In genomic region chr6:106143582-106144139, GRCh38 we compare ENCODE assay signal across 21 cellular contexts. TPM values are rescaled to one million over a fixed set of nuclear protein-coding genes. Genes with fewer than 3 reads are reported as not detected.
DNase-seq lines count a peak whose midpoint lies in the region; ATAC-seq lines count a peak whose summit lies in the region.
"Had no signal": no experiment of that assay in that cellular context is flagged by ENCODE, and none has a peak within 500 bp of the region (broad histone marks: within the 10 kb centered on the region; RNA-seq: fewer than 3 reads in every experiment).

No MANE protein-coding gene starts in this region.

- POLR2A ChIA-PET in activated naive CD8-positive, alpha-beta T cell treated with anti-CD3 and anti-CD28 coated beads, Interleukin-2, amount 10 ng/mL, durations not matched to agents 7 days and 5 days (lab: Charles Lee), result interaction anchor here (3.3 to 4.9 kb wide), 2 partner anchors 20 to 46 kb away, joined by 28 to 59 read pairs; no protein-coding TSS in a partner anchor

- H3K27ac Mint-ChIP-seq in T-helper 1 cell treated with Interleukin-12 subunit alpha and Interleukin-12 subunit beta and Interleukin-4 antibody, amounts not matched to agents 30 μg/mL and 1 μg/mL, for 36 hours, result peak overlapping the region; percentile 58
- H3K27ac Mint-ChIP-seq in activated naive CD8-positive, alpha-beta T cell treated with anti-CD3 and anti-CD28 coated beads, Interleukin-2, amount 10 ng/mL, durations not matched to agents 7 days and 5 days, result peak overlapping the region; percentile 97
- peak overlapping the region; percentile 95 to 96 for H3K27ac Mint-ChIP-seq in natural killer cell treated with Interleukin-12 subunit alpha and Interleukin-12 subunit beta and Interleukin-15 and Interleukin-18, amount 100 ng/mL, for 72 hours
- H3K27ac Mint-ChIP-seq: B cell, HFFc6 had no signal

- H3K4me3 Mint-ChIP-seq in T-helper 1 cell treated with Interleukin-12 subunit alpha and Interleukin-12 subunit beta and Interleukin-4 antibody, amounts not matched to agents 30 μg/mL and 1 μg/mL, for 36 hours, result no peak overlapping the region
- peak overlapping the region; percentile 70 for H3K4me3 Mint-ChIP-seq in activated naive CD8-positive, alpha-beta T cell treated with anti-CD3 and anti-CD28 coated beads, Interleukin-2, amount 10 ng/mL, durations not matched to agents 7 days and 5 days
- peak overlapping the region; percentile 83 for H3K4me3 Mint-ChIP-seq in natural killer cell treated with Interleukin-12 subunit alpha and Interleukin-12 subunit beta and Interleukin-15 and Interleukin-18, amount 100 ng/mL, for 72 hours
- H3K4me3 Mint-ChIP-seq: B cell; CD4-positive, CD25-positive, alpha-beta regulatory T cell; HFFc6 had no signal

- H3K27me3 ChIP-seq in SJCRH30, result no peaks in the 10 kb centered on the region

- no peaks in the 10 kb centered on the region for H3K9me3 Mint-ChIP-seq in T-helper 1 cell treated with Interleukin-12 subunit alpha and Interleukin-12 subunit beta and Interleukin-4 antibody, amounts not matched to agents 30 μg/mL and 1 μg/mL, for 36 hours
- no peaks in the 10 kb centered on the region for H3K9me3 Mint-ChIP-seq in activated naive CD8-positive, alpha-beta T cell treated with anti-CD3 and anti-CD28 coated beads, Interleukin-2, amount 10 ng/mL, durations not matched to agents 7 days and 5 days
- no peaks in the 10 kb centered on the region for H3K9me3 Mint-ChIP-seq in natural killer cell treated with Interleukin-12 subunit alpha and Interleukin-12 subunit beta and Interleukin-15 and Interleukin-18, amount 100 ng/mL, for 72 hours
- H3K9me3 Mint-ChIP-seq: CD4-positive, CD25-positive, alpha-beta regulatory T cell; HFFc6 had no signal

- no peak for ATAC-seq in activated naive CD8-positive, alpha-beta T cell treated with anti-CD3 and anti-CD28 coated beads, Interleukin-2, amount 10 ng/mL, durations not matched to agents 7 days and 5 days (ENCODE audit: low read depth)
- ATAC-seq in natural killer cell treated with Interleukin-12 subunit alpha and Interleukin-12 subunit beta and Interleukin-15 and Interleukin-18, amount 100 ng/mL, for 72 hours, result peak; percentile 34 to 61
- ATAC-seq in GM21515 (IDR thresholded peaks at IDR 0.05; ENCODE audit: unreplicated experiment), result no peak
- ATAC-seq: Panc1 had no signal

- no peaks in the 10 kb centered on the region for H3K9me3 ChIP-seq in SJCRH30 (replicated peaks)

- H3K4me1 ChIP-seq in SJCRH30, result no peaks in the 10 kb centered on the region

- H3K36me3 Mint-ChIP-seq in T-helper 1 cell treated with Interleukin-12 subunit alpha and Interleukin-12 subunit beta and Interleukin-4 antibody, amounts not matched to agents 30 μg/mL and 1 μg/mL, for 36 hours (ENCODE audit: low read depth), result no peaks in the 10 kb centered on the region
- peaks cover 1% of the 10 kb centered on the region for H3K36me3 Mint-ChIP-seq in activated naive CD8-positive, alpha-beta T cell treated with anti-CD3 and anti-CD28 coated beads, Interleukin-2, amount 10 ng/mL, durations not matched to agents 7 days and 5 days
- no peaks in the 10 kb centered on the region for H3K36me3 Mint-ChIP-seq in natural killer cell treated with Interleukin-12 subunit alpha and Interleukin-12 subunit beta and Interleukin-15 and Interleukin-18, amount 100 ng/mL, for 72 hours
- H3K36me3 Mint-ChIP-seq: CD4-positive, CD25-positive, alpha-beta regulatory T cell had no signal

- no peak for DNase-seq in T-helper 1 cell
- peak; percentile 77 for DNase-seq in Jurkat, Clone E6-1 (ENCODE audit: low read depth, low spot score)
- peak; percentile 48 for DNase-seq in activated naive CD8-positive, alpha-beta T cell treated with anti-CD3 and anti-CD28 coated beads, Interleukin-2, amount 10 ng/mL, durations not matched to agents 7 days and 5 days
- DNase-seq in natural killer cell treated with Interleukin-12 subunit alpha and Interleukin-12 subunit beta and Interleukin-15 and Interleukin-18, amount 100 ng/mL, for 72 hours (ENCODE audit: low spot score), result no peak
- DNase-seq in NCI-H2196 (lab: John Stamatoyannopoulos, UW; ENCODE audit: unreplicated experiment), result no peak
- no peak for DNase-seq in SJCRH30
- DNase-seq: CD4-positive, CD25-positive, alpha-beta regulatory T cell; DMS79 treated with DMSO at 0.1 percent for 48 hours; HFFc6; KG1; NCI-H1105; NCI-H1694; NCI-H2227 treated with DMSO at 0.1 percent for 48 hours; NCI-H524; SHP77 had no signal

- no peaks in the 10 kb centered on the region for H3K27me3 Mint-ChIP-seq in T-helper 1 cell treated with Interleukin-12 subunit alpha and Interleukin-12 subunit beta and Interleukin-4 antibody, amounts not matched to agents 30 μg/mL and 1 μg/mL, for 36 hours (ENCODE audit: low read depth)
- H3K27me3 Mint-ChIP-seq in activated naive CD8-positive, alpha-beta T cell treated with anti-CD3 and anti-CD28 coated beads, Interleukin-2, amount 10 ng/mL, durations not matched to agents 7 days and 5 days, result no peaks in the 10 kb centered on the region
- H3K27me3 Mint-ChIP-seq in natural killer cell treated with Interleukin-12 subunit alpha and Interleukin-12 subunit beta and Interleukin-15 and Interleukin-18, amount 100 ng/mL, for 72 hours, result no peaks in the 10 kb centered on the region
- H3K27me3 Mint-ChIP-seq: B cell; CD4-positive, CD25-positive, alpha-beta regulatory T cell had no signal

- peaks cover 70% of the 10 kb centered on the region for H3K4me1 Mint-ChIP-seq in T-helper 1 cell treated with Interleukin-12 subunit alpha and Interleukin-12 subunit beta and Interleukin-4 antibody, amounts not matched to agents 30 μg/mL and 1 μg/mL, for 36 hours (ENCODE audit: low read depth)
- H3K4me1 Mint-ChIP-seq in activated naive CD8-positive, alpha-beta T cell treated with anti-CD3 and anti-CD28 coated beads, Interleukin-2, amount 10 ng/mL, durations not matched to agents 7 days and 5 days, result peaks cover 65% of the 10 kb centered on the region
- H3K4me1 Mint-ChIP-seq in natural killer cell treated with Interleukin-12 subunit alpha and Interleukin-12 subunit beta and Interleukin-15 and Interleukin-18, amount 100 ng/mL, for 72 hours (ENCODE audit: low read depth in 2 of 2), result peaks cover 64 to 89% of the 10 kb centered on the region in 2 donors

- H3K4me3 ChIP-seq in Jurkat, Clone E6-1 (ENCODE audit: low read length), result no peak overlapping the region
- H3K4me3 ChIP-seq in SJCRH30, result no peak overlapping the region

- H3K27ac ChIP-seq in SJCRH30, result no peak overlapping the region
- H3K27ac ChIP-seq: 22Rv1 had no signal

- H3K36me3 ChIP-seq in SJCRH30, result no peaks in the 10 kb centered on the region

RNA-seq across cellular contexts. Expression of gene PRDM1, which starts 57.5 kb away (rescaled TPM):
- polyA plus RNA-seq in Jurkat, Clone E6-1 (2012; ENCODE audit: insufficient read depth, insufficient read length), result 0.49 TPM
- 10 to 100 TPM; 20.2 to 21.1 TPM for total RNA-seq in activated naive CD8-positive, alpha-beta T cell treated with anti-CD3 and anti-CD28 coated beads, Interleukin-2, amount 10 ng/mL, durations not matched to agents 7 days and 5 days
- 100 to 1,000 TPM; 174 to 192 TPM for total RNA-seq in natural killer cell treated with Interleukin-12 subunit alpha and Interleukin-12 subunit beta and Interleukin-15 and Interleukin-18, amount 100 ng/mL, for 72 hours
- total RNA-seq in SJCRH30 (2014; rRNA removed; shearing (Covaris generic)), result not detected in 2 replicates
- total RNA-seq: G401 had no signal

Comparison
In these comparisons a context has a peak if more than half of its experiments do, and no peak if none do; other contexts are left out.
1. DNase-seq: peak in Jurkat, Clone E6-1 (single experiment) and activated naive CD8-positive, alpha-beta T cell treated with anti-CD3 and anti-CD28 coated beads, Interleukin-2, amount 10 ng/mL, durations not matched to agents 7 days and 5 days (single experiment); none in T-helper 1 cell (0 of 5), natural killer cell treated with Interleukin-12 subunit alpha and Interleukin-12 subunit beta and Interleukin-15 and Interleukin-18, amount 100 ng/mL, for 72 hours (single experiment), NCI-H2196 (single experiment) and SJCRH30 (0 of 2).
2. ATAC-seq: peak in natural killer cell treated with Interleukin-12 subunit alpha and Interleukin-12 subunit beta and Interleukin-15 and Interleukin-18, amount 100 ng/mL, for 72 hours (2 of 2); none in activated naive CD8-positive, alpha-beta T cell treated with anti-CD3 and anti-CD28 coated beads, Interleukin-2, amount 10 ng/mL, durations not matched to agents 7 days and 5 days (single experiment) and GM21515 (single experiment).
3. RNA of gene PRDM1, which starts 57.5 kb away (total RNA-seq): 174 to 192 TPM in natural killer cell treated with Interleukin-12 subunit alpha and Interleukin-12 subunit beta and Interleukin-15 and Interleukin-18, amount 100 ng/mL, for 72 hours and 20.2 to 21.1 TPM in activated naive CD8-positive, alpha-beta T cell treated with anti-CD3 and anti-CD28 coated beads, Interleukin-2, amount 10 ng/mL, durations not matched to agents 7 days and 5 days; not detected in SJCRH30; every median in the first group is over 10 times any median in the second.
4. Peak in every context shown above with its lines, with median percentiles within 50 percentile points of each other: H3K27ac Mint-ChIP-seq.